ENCODE assay signal across 36 cellular contexts in the genomic region with DNA sequence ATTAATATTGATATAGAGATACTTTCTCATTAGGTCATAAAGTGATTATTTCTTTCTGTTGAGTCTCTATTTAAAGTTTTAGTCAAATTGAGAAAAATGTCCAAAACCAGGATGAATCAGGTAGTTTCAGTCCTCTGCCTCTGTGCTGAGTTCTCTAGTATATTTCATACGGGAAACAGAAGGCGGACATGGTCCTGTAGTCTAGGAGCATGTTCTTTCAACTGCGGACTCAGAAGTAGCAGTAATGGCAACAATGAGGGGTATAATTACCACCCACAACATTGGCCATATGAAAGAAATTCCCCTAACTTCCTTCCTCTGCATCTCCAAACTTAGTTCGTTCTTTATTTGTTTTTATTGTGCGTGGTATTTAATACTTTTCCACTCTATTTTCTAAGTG. TPM values are rescaled to one million over a fixed set of nuclear protein-coding genes. Genes with fewer than 3 reads are reported as not detected.
"Had no signal": no experiment of that assay in that cellular context is flagged by ENCODE, and none has a peak within 500 bp of the region (broad histone marks: within the 10 kb centered on the region; RNA-seq: fewer than 3 reads in every experiment).

No MANE protein-coding gene starts in this region.

- H2AFZ ChIP-seq: hepatocyte had no signal

- H3K36me3 ChIP-seq: adrenal gland, esophagus muscularis mucosa, gastrocnemius medialis, heart right ventricle had no signal

- ATAC-seq: activated CD4-positive, alpha-beta T cell treated with anti-CD3 and anti-CD28 coated beads for 36 hours; activated CD8-positive, alpha-beta memory T cell treated with anti-CD3 and anti-CD28 coated beads, Interleukin-2, amount 10 ng/mL, durations not matched to agents 7 days and 5 days; activated CD8-positive, alpha-beta T cell treated with anti-CD3 and anti-CD28 coated beads, Interleukin-2, amount 10 ng/mL, durations not matched to agents 7 days and 5 days; activated naive CD8-positive, alpha-beta T cell treated with anti-CD3 and anti-CD28 coated beads, Interleukin-2, amount 50 U/mL, for 24 hours; body of pancreas; effector memory CD8-positive, alpha-beta T cell; foreskin keratinocyte; gastrocnemius medialis; heart right ventricle had no signal

- H3K9me3 Mint-ChIP-seq: activated CD4-positive, alpha-beta memory T cell treated with anti-CD3 and anti-CD28 coated beads for 36 hours; activated CD4-positive, alpha-beta T cell treated with anti-CD3 and anti-CD28 coated beads, Interleukin-2, amount 10 ng/mL, durations not matched to agents 24 days and 14 days; activated naive CD4-positive, alpha-beta T cell treated with anti-CD3 and anti-CD28 coated beads for 36 hours; activated naive CD4-positive, alpha-beta T cell treated with anti-CD3 and anti-CD28 coated beads, Interleukin-2, amount 50 U/mL, for 24 hours; activated naive CD8-positive, alpha-beta T cell treated with anti-CD3 and anti-CD28 coated beads, Interleukin-2, amount 50 U/mL, for 24 hours; activated T-helper 1 cell treated with anti-CD3 and anti-CD28 coated beads, Interleukin-12 subunit alpha, Interleukin-12 subunit beta, Interleukin-2, Interleukin-4 antibody, amounts not matched to agents 30 ng/mL and 10 ng/mL and 1 ng/mL, durations not matched to agents 14 hours and 24 hours and 36 hours; activated T-helper 2 cell treated with anti-CD3 and anti-CD28 coated beads, Interferon-gamma antibody, Interleukin-2, Interleukin-4, amounts not matched to agents 10 μg/mL and 5 μg/mL and 100 μg/mL, durations not matched to agents 14 hours and 24 hours and 36 hours; effector memory CD8-positive, alpha-beta T cell had no signal

- H3K4me2 ChIP-seq: hepatocyte had no signal

- H3K4me3 Mint-ChIP-seq: activated CD4-positive, alpha-beta memory T cell treated with anti-CD3 and anti-CD28 coated beads for 36 hours; activated CD4-positive, alpha-beta T cell treated with anti-CD3 and anti-CD28 coated beads for 36 hours; activated CD4-positive, alpha-beta T cell treated with anti-CD3 and anti-CD28 coated beads, Interleukin-2, amount 10 ng/mL, durations not matched to agents 24 days and 14 days; activated CD8-positive, alpha-beta memory T cell treated with anti-CD3 and anti-CD28 coated beads, Interleukin-2, amount 10 ng/mL, durations not matched to agents 7 days and 5 days; activated CD8-positive, alpha-beta T cell treated with anti-CD3 and anti-CD28 coated beads, Interleukin-2, amount 10 ng/mL, durations not matched to agents 7 days and 5 days; activated naive CD4-positive, alpha-beta T cell treated with anti-CD3 and anti-CD28 coated beads for 36 hours; activated naive CD4-positive, alpha-beta T cell treated with anti-CD3 and anti-CD28 coated beads, Interleukin-2, amount 50 U/mL, for 24 hours; activated naive CD8-positive, alpha-beta T cell treated with anti-CD3 and anti-CD28 coated beads for 36 hours; activated naive CD8-positive, alpha-beta T cell treated with anti-CD3 and anti-CD28 coated beads, Interleukin-2, amount 50 U/mL, for 24 hours; activated T-helper 1 cell treated with anti-CD3 and anti-CD28 coated beads, Interleukin-12 subunit alpha, Interleukin-12 subunit beta, Interleukin-2, Interleukin-4 antibody, amounts not matched to agents 30 ng/mL and 10 ng/mL and 1 ng/mL, durations not matched to agents 14 hours and 24 hours and 36 hours; effector memory CD8-positive, alpha-beta T cell had no signal

- DNase-seq: activated CD4-positive, alpha-beta memory T cell treated with anti-CD3 and anti-CD28 coated beads for 36 hours; activated CD4-positive, alpha-beta T cell treated with anti-CD3 and anti-CD28 coated beads for 36 hours; activated CD4-positive, alpha-beta T cell treated with anti-CD3 and anti-CD28 coated beads, Interleukin-2, amount 10 ng/mL, durations not matched to agents 24 days and 14 days; activated CD4-positive, CD25-positive, alpha-beta regulatory T cell; activated CD4-positive, CD25-positive, alpha-beta regulatory T cell treated with anti-CD3 and anti-CD28 coated beads, Interleukin-2, amount 50 U/mL, for 72 hours; activated CD8-positive, alpha-beta memory T cell treated with anti-CD3 and anti-CD28 coated beads, Interleukin-2, amount 10 ng/mL, durations not matched to agents 7 days and 5 days; activated CD8-positive, alpha-beta memory T cell treated with anti-CD3 and anti-CD28 coated beads, Interleukin-2, amount 50 U/mL, for 4 hours; activated CD8-positive, alpha-beta T cell treated with anti-CD3 and anti-CD28 coated beads, Interleukin-2, amount 10 ng/mL, durations not matched to agents 7 days and 5 days; activated effector memory CD4-positive, alpha-beta T cell treated with anti-CD3 and anti-CD28 coated beads, Interleukin-2, amount 50 U/mL, for 16 hours; activated naive CD4-positive, alpha-beta T cell treated with anti-CD3 and anti-CD28 coated beads for 36 hours; activated naive CD8-positive, alpha-beta T cell treated with anti-CD3 and anti-CD28 coated beads for 36 hours; activated naive CD8-positive, alpha-beta T cell treated with anti-CD3 and anti-CD28 coated beads, Interleukin-2, amount 50 U/mL, for 24 hours; activated T-cell treated with anti-CD3 and anti-CD28 coated beads, Interleukin-2, amount 50 U/mL, for 1 hour; activated T-cell treated with anti-CD3 and anti-CD28 coated beads, Interleukin-2, amount 50 U/mL, for 48 hours; adrenal gland; amygdala; aorta; body of pancreas; caudate nucleus; cortex of kidney; dermis blood vessel endothelial cell; effector CD4-positive, alpha-beta T cell; effector memory CD8-positive, alpha-beta T cell; erythroblast; foreskin keratinocyte; gastrocnemius medialis; heart right ventricle had no signal

- H3K9me3 ChIP-seq: adrenal gland, body of pancreas, esophagus muscularis mucosa, gastrocnemius medialis had no signal

- FAIRE-seq: colon had no signal

- H3K4me3 ChIP-seq: adrenal gland, body of pancreas, esophagus muscularis mucosa, gastrocnemius medialis, heart right ventricle, hepatocyte had no signal

- H3K27me3 ChIP-seq: body of pancreas, esophagus muscularis mucosa, foreskin keratinocyte, gastrocnemius medialis, hepatocyte had no signal

- H3K36me3 Mint-ChIP-seq: activated CD4-positive, alpha-beta memory T cell treated with anti-CD3 and anti-CD28 coated beads for 36 hours; activated CD8-positive, alpha-beta memory T cell treated with anti-CD3 and anti-CD28 coated beads, Interleukin-2, amount 10 ng/mL, durations not matched to agents 7 days and 5 days; activated naive CD4-positive, alpha-beta T cell treated with anti-CD3 and anti-CD28 coated beads, Interleukin-2, amount 50 U/mL, for 24 hours; activated naive CD8-positive, alpha-beta T cell treated with anti-CD3 and anti-CD28 coated beads for 36 hours had no signal

- H3K79me2 ChIP-seq: hepatocyte had no signal

- H3K4me1 ChIP-seq: adrenal gland, body of pancreas, foreskin keratinocyte, gastrocnemius medialis, heart right ventricle had no signal

- H3K27ac ChIP-seq: adrenal gland, body of pancreas, esophagus muscularis mucosa, foreskin keratinocyte, gastrocnemius medialis, heart right ventricle, hepatocyte had no signal

- H3K4me1 Mint-ChIP-seq: activated CD4-positive, alpha-beta T cell treated with anti-CD3 and anti-CD28 coated beads for 36 hours; activated naive CD4-positive, alpha-beta T cell treated with anti-CD3 and anti-CD28 coated beads, Interleukin-2, amount 50 U/mL, for 24 hours; activated naive CD8-positive, alpha-beta T cell treated with anti-CD3 and anti-CD28 coated beads for 36 hours; activated naive CD8-positive, alpha-beta T cell treated with anti-CD3 and anti-CD28 coated beads, Interleukin-2, amount 50 U/mL, for 24 hours had no signal

- H3K27ac Mint-ChIP-seq: activated CD4-positive, alpha-beta memory T cell treated with anti-CD3 and anti-CD28 coated beads for 36 hours; activated CD4-positive, alpha-beta T cell treated with anti-CD3 and anti-CD28 coated beads for 36 hours; activated CD4-positive, alpha-beta T cell treated with anti-CD3 and anti-CD28 coated beads, Interleukin-2, amount 10 ng/mL, durations not matched to agents 24 days and 14 days; activated CD8-positive, alpha-beta memory T cell treated with anti-CD3 and anti-CD28 coated beads, Interleukin-2, amount 10 ng/mL, durations not matched to agents 7 days and 5 days; activated CD8-positive, alpha-beta T cell treated with anti-CD3 and anti-CD28 coated beads, Interleukin-2, amount 10 ng/mL, durations not matched to agents 7 days and 5 days; activated naive CD4-positive, alpha-beta T cell treated with anti-CD3 and anti-CD28 coated beads for 36 hours; activated naive CD4-positive, alpha-beta T cell treated with anti-CD3 and anti-CD28 coated beads, Interleukin-2, amount 50 U/mL, for 24 hours; activated naive CD8-positive, alpha-beta T cell treated with anti-CD3 and anti-CD28 coated beads for 36 hours; activated naive CD8-positive, alpha-beta T cell treated with anti-CD3 and anti-CD28 coated beads, Interleukin-2, amount 50 U/mL, for 24 hours; activated T-helper 1 cell treated with anti-CD3 and anti-CD28 coated beads, Interleukin-12 subunit alpha, Interleukin-12 subunit beta, Interleukin-2, Interleukin-4 antibody, amounts not matched to agents 30 ng/mL and 10 ng/mL and 1 ng/mL, durations not matched to agents 14 hours and 24 hours and 36 hours; activated T-helper 2 cell treated with anti-CD3 and anti-CD28 coated beads, Interferon-gamma antibody, Interleukin-2, Interleukin-4, amounts not matched to agents 10 μg/mL and 5 μg/mL and 100 μg/mL, durations not matched to agents 14 hours and 24 hours and 36 hours; effector memory CD8-positive, alpha-beta T cell had no signal

RNA-seq across cellular contexts. Expression of a gene that starts 50.1 kb away (rescaled TPM):
- total RNA-seq: activated CD4-positive, alpha-beta memory T cell treated with anti-CD3 and anti-CD28 coated beads for 36 hours; activated CD4-positive, alpha-beta T cell treated with anti-CD3 and anti-CD28 coated beads for 36 hours; activated CD4-positive, alpha-beta T cell treated with anti-CD3 and anti-CD28 coated beads, Interleukin-2, amount 10 ng/mL, durations not matched to agents 24 days and 14 days; activated CD8-positive, alpha-beta memory T cell treated with anti-CD3 and anti-CD28 coated beads for 36 hours; activated CD8-positive, alpha-beta memory T cell treated with anti-CD3 and anti-CD28 coated beads, Interleukin-2, amount 10 ng/mL, durations not matched to agents 7 days and 5 days; activated CD8-positive, alpha-beta T cell treated with anti-CD3 and anti-CD28 coated beads, Interleukin-2, amount 10 ng/mL, durations not matched to agents 7 days and 5 days; activated naive CD4-positive, alpha-beta T cell treated with anti-CD3 and anti-CD28 coated beads for 36 hours; activated naive CD8-positive, alpha-beta T cell treated with anti-CD3 and anti-CD28 coated beads for 36 hours; activated T-helper 1 cell treated with anti-CD3 and anti-CD28 coated beads, Interleukin-12 subunit alpha, Interleukin-12 subunit beta, Interleukin-2, Interleukin-4 antibody, amounts not matched to agents 30 ng/mL and 10 ng/mL and 1 ng/mL, durations not matched to agents 14 hours and 24 hours and 36 hours; activated T-helper 2 cell treated with anti-CD3 and anti-CD28 coated beads, Interferon-gamma antibody, Interleukin-2, Interleukin-4, amounts not matched to agents 10 μg/mL and 5 μg/mL and 100 μg/mL, durations not matched to agents 14 hours and 24 hours and 36 hours; body of pancreas; chondrocyte; dermis blood vessel endothelial cell; esophagus muscularis mucosa; foreskin keratinocyte; gastrocnemius medialis; glomerular endothelial cell; heart right ventricle had no signal
- polyA plus RNA-seq: aorta had no signal
